In the genomic region with DNA sequence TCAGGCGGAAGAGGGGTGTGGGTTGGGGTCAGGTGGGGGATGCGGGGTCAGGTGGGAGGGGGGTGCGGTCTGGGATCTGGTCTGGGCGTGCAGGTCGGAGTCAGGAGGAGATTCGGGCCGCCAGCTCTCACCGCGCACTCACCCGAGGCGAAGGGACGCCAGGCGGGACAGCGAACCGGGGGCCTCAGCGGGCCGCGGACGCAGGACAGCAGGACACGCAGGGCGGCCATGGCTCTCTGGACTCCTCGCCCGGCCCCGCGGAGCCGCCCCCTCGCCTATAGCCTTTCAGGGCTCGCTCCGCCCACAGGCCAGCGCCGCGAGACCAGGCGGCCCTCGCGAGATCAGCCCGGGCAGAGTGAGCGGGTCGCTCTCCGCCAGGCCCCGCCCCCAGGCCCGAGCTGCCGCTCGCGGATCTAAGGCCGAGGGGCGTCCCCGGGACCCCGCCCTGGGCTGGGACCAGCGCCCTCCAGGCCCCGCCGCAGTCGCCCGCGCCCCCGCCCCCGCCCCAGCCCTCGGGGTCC, we compare ENCODE assay signal across 8 cellular contexts. TPM values are rescaled to one million over a fixed set of nuclear protein-coding genes. Genes with fewer than 3 reads are reported as not detected.
DNase-seq lines count a peak whose midpoint lies in the region; ATAC-seq lines count a peak whose summit lies in the region.

A gene (minus strand): TSS at position 251 of the 521 bp plus-strand sequence. CDS start 21 bp downstream, at position 230.

- 0 to 3% methylated on average over 14 to 55 of the region's 57 CpGs for WGBS in GM23248 (ENCODE audit: low coverage in 1 of 2, low lambda C conversion rate in 2 of 2, missing lambda C conversion rate in 2 of 2), 2 experiments

- peaks cover 8% of the 10 kb centered on the region for H3K36me3 Mint-ChIP-seq in activated T-helper 1 cell treated with anti-CD3 and anti-CD28 coated beads, Interleukin-12 subunit alpha, Interleukin-12 subunit beta, Interleukin-2, Interleukin-4 antibody, amounts not matched to agents 30 ng/mL and 10 ng/mL and 1 ng/mL, durations not matched to agents 14 hours and 24 hours and 36 hours (ENCODE audit: low read depth)
- H3K36me3 Mint-ChIP-seq in naive thymus-derived CD4-positive, alpha-beta T cell: peaks cover 0 to 8% (median 0%) of the 10 kb centered on the region in 5 donors
- H3K36me3 Mint-ChIP-seq in stimulated activated memory B cell treated with anti-CD40 and anti-IgM and Interleukin-4, amounts not matched to agents 10 μg/mL and 1 μg/mL and 100 μg/mL, for 72 hours: peaks cover 13% of the 10 kb centered on the region

- H3K9me3 ChIP-seq in GM23248 (ENCODE audit: low read depth): no peaks in the 10 kb centered on the region
- no peaks in the 10 kb centered on the region for H3K9me3 ChIP-seq in Karpas-422 (ENCODE audit: low read length)
- H3K9me3 ChIP-seq in naive thymus-derived CD4-positive, alpha-beta T cell (ENCODE audit: control insufficient read depth in 2 of 3, low read length in 3 of 3): no peaks in the 10 kb centered on the region

- H3K27ac ChIP-seq in GM23248 (peak within 1 kb of the TSS; percentile 32; the same call in 1 of the 2 replicates), Karpas-422 (ENCODE audit: low read length) (no peak within 1 kb of the TSS)
- peak within 1 kb of the TSS; percentile 82 for H3K27ac ChIP-seq in naive thymus-derived CD4-positive, alpha-beta T cell (ENCODE audit: low read depth, low read length)

- H3K4me1 Mint-ChIP-seq in activated T-helper 1 cell treated with anti-CD3 and anti-CD28 coated beads, Interleukin-12 subunit alpha, Interleukin-12 subunit beta, Interleukin-2, Interleukin-4 antibody, amounts not matched to agents 30 ng/mL and 10 ng/mL and 1 ng/mL, durations not matched to agents 14 hours and 24 hours and 36 hours (ENCODE audit: low read depth): peaks cover 5% of the 10 kb centered on the region
- peaks cover 0 to 21% (median 12%) of the 10 kb centered on the region in 7 donors for H3K4me1 Mint-ChIP-seq in naive thymus-derived CD4-positive, alpha-beta T cell
- H3K4me1 Mint-ChIP-seq in stimulated activated memory B cell treated with anti-CD40 and anti-IgM and Interleukin-4, amounts not matched to agents 10 μg/mL and 1 μg/mL and 100 μg/mL, for 72 hours: peaks cover 29% of the 10 kb centered on the region

- peak; percentile 99 for ATAC-seq in naive thymus-derived CD4-positive, alpha-beta T cell
- ATAC-seq in stimulated activated memory B cell treated with anti-CD40 and anti-IgM and Interleukin-4, amounts not matched to agents 10 μg/mL and 1 μg/mL and 100 μg/mL, for 72 hours: peak; percentile 97

- H3K4me3 ChIP-seq in GM23248 (peak within 1 kb of the TSS; percentile 83), Karpas-422 (ENCODE audit: low read length) (peak within 1 kb of the TSS; percentile 78)
- H3K4me3 ChIP-seq in naive thymus-derived CD4-positive, alpha-beta T cell (ENCODE audit: low read length): peak within 1 kb of the TSS; percentile 68

- H3K36me3 ChIP-seq in GM23248 (ENCODE audit: low read depth) (no peaks in the 10 kb centered on the region), Karpas-422 (ENCODE audit: insufficient read depth, low read length) (no peaks in the 10 kb centered on the region)
- peaks cover 0 to 29% (median 0%) of the 10 kb centered on the region in 3 experiments for H3K36me3 ChIP-seq in naive thymus-derived CD4-positive, alpha-beta T cell (ENCODE audit: control insufficient read depth in 2 of 3, insufficient read depth in 3 of 3, low read length in 3 of 3)

- peaks cover 16% of the 10 kb centered on the region for H3K27me3 Mint-ChIP-seq in activated T-helper 1 cell treated with anti-CD3 and anti-CD28 coated beads, Interleukin-12 subunit alpha, Interleukin-12 subunit beta, Interleukin-2, Interleukin-4 antibody, amounts not matched to agents 30 ng/mL and 10 ng/mL and 1 ng/mL, durations not matched to agents 14 hours and 24 hours and 36 hours (ENCODE audit: insufficient read depth)
- peaks cover 0 to 14% (median 0%) of the 10 kb centered on the region in 5 donors for H3K27me3 Mint-ChIP-seq in naive thymus-derived CD4-positive, alpha-beta T cell
- no peaks in the 10 kb centered on the region for H3K27me3 Mint-ChIP-seq in stimulated activated memory B cell treated with anti-CD40 and anti-IgM and Interleukin-4, amounts not matched to agents 10 μg/mL and 1 μg/mL and 100 μg/mL, for 72 hours

- H3K27me3 ChIP-seq in GM23248 (replicated peaks; ENCODE audit: insufficient read depth) (no peaks in the 10 kb centered on the region), Karpas-422 (ENCODE audit: low read length) (no peaks in the 10 kb centered on the region)
- H3K27me3 ChIP-seq in naive thymus-derived CD4-positive, alpha-beta T cell (ENCODE audit: control insufficient read depth in 2 of 2, insufficient read depth in 2 of 2, low read length in 2 of 2): no peaks in the 10 kb centered on the region

- H3K27ac Mint-ChIP-seq in activated T-helper 1 cell treated with anti-CD3 and anti-CD28 coated beads, Interleukin-12 subunit alpha, Interleukin-12 subunit beta, Interleukin-2, Interleukin-4 antibody, amounts not matched to agents 30 ng/mL and 10 ng/mL and 1 ng/mL, durations not matched to agents 14 hours and 24 hours and 36 hours: peak within 1 kb of the TSS; percentile 84
- H3K27ac Mint-ChIP-seq in naive thymus-derived CD4-positive, alpha-beta T cell: peak within 1 kb of the TSS; percentile 14 to 83 (median 67)
- H3K27ac Mint-ChIP-seq in stimulated activated memory B cell treated with anti-CD40 and anti-IgM and Interleukin-4, amounts not matched to agents 10 μg/mL and 1 μg/mL and 100 μg/mL, for 72 hours: peak within 1 kb of the TSS; percentile 94

- H3K4me1 ChIP-seq in GM23248 (ENCODE audit: insufficient read depth) (no peaks in the 10 kb centered on the region), Karpas-422 (ENCODE audit: low read length) (peaks cover 16% of the 10 kb centered on the region)
- peaks cover 0 to 3% of the 10 kb centered on the region in 2 donors for H3K4me1 ChIP-seq in naive thymus-derived CD4-positive, alpha-beta T cell (ENCODE audit: control insufficient read depth in 2 of 2, insufficient read depth in 2 of 2, low read length in 2 of 2)

- in situ Hi-C loops in GM23248 (cut with MboI): no loop called here

- peak within 1 kb of the TSS; percentile 91 for H3K4me3 Mint-ChIP-seq in activated T-helper 1 cell treated with anti-CD3 and anti-CD28 coated beads, Interleukin-12 subunit alpha, Interleukin-12 subunit beta, Interleukin-2, Interleukin-4 antibody, amounts not matched to agents 30 ng/mL and 10 ng/mL and 1 ng/mL, durations not matched to agents 14 hours and 24 hours and 36 hours
- H3K4me3 Mint-ChIP-seq in naive thymus-derived CD4-positive, alpha-beta T cell: peak within 1 kb of the TSS; percentile 57 to 92 (median 81)
- peak within 1 kb of the TSS; percentile 94 for H3K4me3 Mint-ChIP-seq in stimulated activated memory B cell treated with anti-CD40 and anti-IgM and Interleukin-4, amounts not matched to agents 10 μg/mL and 1 μg/mL and 100 μg/mL, for 72 hours

- intact Hi-C loops in activated T-helper 1 cell treated with anti-CD3 and anti-CD28 coated beads, Interleukin-12 subunit alpha, Interleukin-12 subunit beta, Interleukin-2, Interleukin-4 antibody, amounts not matched to agents 30 ng/mL and 10 ng/mL and 1 ng/mL, durations not matched to agents 14 hours and 24 hours and 36 hours (cut with micrococcal nuclease): loop anchor here (1.0 to 10.0 kb wide), 6 partner anchors 15 to 1188 kb away; a partner anchor contains a TSS
- intact Hi-C loops in naive thymus-derived CD4-positive, alpha-beta T cell (cut with micrococcal nuclease): loop anchor here (1.0 to 10.0 kb wide), 7 partner anchors 15 to 838 kb away; a partner anchor contains a TSS

- H3K9ac ChIP-seq in GM23248 (peak within 1 kb of the TSS; percentile 85), Karpas-422 (ENCODE audit: low read length) (peak within 1 kb of the TSS; percentile 86)

- DNase-seq in DMS79 (lab: John Stamatoyannopoulos, UW) (peak; percentile 56), GM23248 (peak; percentile 98), Karpas-422 (peak; percentile 97), RPMI7951 (ENCODE audit: low read depth) (peak; percentile 86), fibroblast of gingiva (ENCODE audit: low read depth) (peak; percentile 88)
- peak; percentile 95 for DNase-seq in activated T-helper 1 cell treated with anti-CD3 and anti-CD28 coated beads, Interleukin-12 subunit alpha, Interleukin-12 subunit beta, Interleukin-2, Interleukin-4 antibody, amounts not matched to agents 30 ng/mL and 10 ng/mL and 1 ng/mL, durations not matched to agents 14 hours and 24 hours and 36 hours (ENCODE audit: low spot score)
- peak; percentile 81 to 99 (median 90) for DNase-seq in naive thymus-derived CD4-positive, alpha-beta T cell

- H3K9me2 ChIP-seq in GM23248 (ENCODE audit: insufficient read depth) (no peaks in the 10 kb centered on the region), Karpas-422 (replicated peaks; ENCODE audit: insufficient read depth, low read length) (no peaks in the 10 kb centered on the region)

- H3F3A ChIP-seq in GM23248 (ENCODE audit: insufficient read depth): no peaks in the 10 kb centered on the region

- H2AFZ ChIP-seq in GM23248 (peak within 1 kb of the TSS; percentile 73; the same call in 1 of the 2 replicates), Karpas-422 (ENCODE audit: low read length) (0 out of 2 replicates have a peak within 1 kb of the TSS, but pooled peaks have one; percentile 50)

- peak within 1 kb of the TSS; percentile 87 for H3K4me2 ChIP-seq in GM23248 (ENCODE audit: unreplicated experiment)
- H3K4me2 ChIP-seq in Karpas-422 (ENCODE audit: low read depth, low read length, poor library complexity, severe bottlenecking): peak within 1 kb of the TSS; percentile 59

- POLR2A ChIA-PET in naive thymus-derived CD4-positive, alpha-beta T cell (lab: Charles Lee): interaction anchor here (0.6 to 2.5 kb wide), 2 partner anchors 17 to 38 kb away, joined by 3 to 18 read pairs; no protein-coding TSS in a partner anchor

- H3K79me2 ChIP-seq in GM23248 (ENCODE audit: insufficient read depth) (0 out of 2 replicates have a peak, but pooled peaks cover 10% of the 10 kb centered on the region), Karpas-422 (ENCODE audit: low read length) (peaks cover 11% of the 10 kb centered on the region)

- H4K20me1 ChIP-seq in GM23248 (ENCODE audit: insufficient read depth) (no peaks in the 10 kb centered on the region), Karpas-422 (ENCODE audit: insufficient read depth, low read depth, low read length) (no peaks in the 10 kb centered on the region)

- CTCF ChIA-PET in naive thymus-derived CD4-positive, alpha-beta T cell (lab: Charles Lee): no interaction called here

- no peaks in the 10 kb centered on the region for H3K9me3 Mint-ChIP-seq in activated T-helper 1 cell treated with anti-CD3 and anti-CD28 coated beads, Interleukin-12 subunit alpha, Interleukin-12 subunit beta, Interleukin-2, Interleukin-4 antibody, amounts not matched to agents 30 ng/mL and 10 ng/mL and 1 ng/mL, durations not matched to agents 14 hours and 24 hours and 36 hours
- H3K9me3 Mint-ChIP-seq in naive thymus-derived CD4-positive, alpha-beta T cell: no peaks in the 10 kb centered on the region
- H3K9me3 Mint-ChIP-seq in stimulated activated memory B cell treated with anti-CD40 and anti-IgM and Interleukin-4, amounts not matched to agents 10 μg/mL and 1 μg/mL and 100 μg/mL, for 72 hours: no peaks in the 10 kb centered on the region

RNA-seq across cellular contexts. Expression of the gene that starts here (rescaled TPM):
- 76.1 and 82.2 TPM in 2 replicates for total RNA-seq in GM23248 (2014; rRNA removed; shearing (Covaris generic))
- polyA plus RNA-seq in GM23248 (2016; fragmentation: Nextera tagmentation; extraction: Ambion mirVana): 147 and 150 TPM in 2 replicates
- 37.3 and 71.9 TPM in 2 replicates for total RNA-seq in Karpas-422 (2014; rRNA removed; shearing (Covaris generic); ENCODE audit: low replicate concordance)
- total RNA-seq in RPMI7951 (2014; rRNA removed; shearing (Covaris generic)): 91.1 and 104 TPM in 2 replicates
- 69.3 and 69.6 TPM in 2 replicates for total RNA-seq in activated T-helper 1 cell treated with anti-CD3 and anti-CD28 coated beads, Interleukin-12 subunit alpha, Interleukin-12 subunit beta, Interleukin-2, Interleukin-4 antibody, amounts not matched to agents 30 ng/mL and 10 ng/mL and 1 ng/mL, durations not matched to agents 14 hours and 24 hours and 36 hours
- total RNA-seq in naive thymus-derived CD4-positive, alpha-beta T cell: 10 to 100 TPM; 17.5 to 39.8 (median 28.9) TPM
- 100 to 1,000 TPM in 1 of 2 donors, 10 to 100 TPM in 1; 81.9 to 104 TPM for polyA plus RNA-seq in naive thymus-derived CD4-positive, alpha-beta T cell
